ENCODE assay signal across 9 cellular contexts in the genomic region with DNA sequence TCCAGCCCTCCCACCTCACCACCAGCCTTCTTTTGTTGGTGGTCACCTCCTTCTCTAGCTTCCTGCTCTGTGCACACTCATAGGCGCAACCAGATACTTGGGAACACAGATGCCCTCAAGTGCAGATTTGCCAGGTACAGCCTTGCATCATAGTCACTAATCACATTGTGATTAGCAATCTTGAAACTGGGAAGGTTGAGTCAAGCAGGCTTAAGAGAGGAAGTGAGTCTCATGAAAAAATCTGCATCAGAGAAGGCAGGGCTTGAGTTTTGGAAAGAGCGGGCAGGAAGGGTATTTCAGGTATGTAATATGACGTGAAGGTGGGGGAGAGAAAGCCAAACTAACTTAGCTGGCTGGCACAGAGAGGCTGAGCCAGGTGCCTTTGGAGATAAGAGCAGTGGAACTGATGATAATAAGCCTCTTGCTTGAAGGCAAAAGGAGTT. TPM values are rescaled to one million over a fixed set of nuclear protein-coding genes. Genes with fewer than 3 reads are reported as not detected.
DNase-seq lines count a peak whose midpoint lies in the region; ATAC-seq and TF ChIP-seq lines count a peak whose summit lies in the region.
"Had no signal": no experiment of that assay in that cellular context is flagged by ENCODE, and none has a peak within 500 bp of the region (broad histone marks: within the 10 kb centered on the region; RNA-seq: fewer than 3 reads in every experiment).

No MANE protein-coding gene starts in this region.

- CTCF ChIA-PET in CD4-positive, alpha-beta T cell (lab: Charles Lee) = interaction anchor here (0.7 to 1.5 kb wide), 6 partner anchors 23 to 165 kb away, joined by 3 to 8 read pairs (median 4); a partner anchor contains a TSS

- intact Hi-C loops in CD4-positive, alpha-beta T cell (cut with DNase I, micrococcal nuclease) = loop anchor here in 1 of 2 experiments (5.0 kb wide), 2 partner anchors 38 to 42 kb away; a partner anchor contains a TSS
- intact Hi-C loops in esophagus muscularis mucosa (cut with DNase I) (no loop called here), thyroid gland (cut with DNase I) (no loop called here)

- H3K27ac ChIP-seq in CD4-positive, alpha-beta T cell (ENCODE audit: low read depth, low read length) = peak overlapping the region; percentile 54
- H3K27ac ChIP-seq in esophagus muscularis mucosa (replicated peaks in 1 of 4) (no peak overlapping the region), thyroid gland (no peak overlapping the region)

- no peak for TF ChIP-seq POLR2A in esophagus muscularis mucosa (IDR thresholded peaks at IDR 0.05; ENCODE audit: low read depth)
- TF ChIP-seq POLR2A in thyroid gland (IDR thresholded peaks at IDR 0.05) = no peak

- H3K4me1 ChIP-seq in esophagus muscularis mucosa (peaks cover 11 to 17% (median 13%) of the 10 kb centered on the region in 4 donors), thyroid gland (peaks cover 8 to 18% of the 10 kb centered on the region in 2 donors)

- POLR2A ChIA-PET in CD4-positive, alpha-beta T cell (lab: Charles Lee) = interaction anchor here (0.8 to 1.7 kb wide), 8 partner anchors 26 to 193 kb away, joined by 3 to 19 read pairs (median 3); a partner anchor contains a TSS

- no peaks in the 10 kb centered on the region for H3K27me3 ChIP-seq in CD4-positive, alpha-beta T cell (ENCODE audit: control insufficient read depth, insufficient read depth, low read length)
- H3K27me3 ChIP-seq in esophagus muscularis mucosa (no peaks in the 10 kb centered on the region), thyroid gland (no peaks in the 10 kb centered on the region)

- peaks cover 17% of the 10 kb centered on the region for H3K36me3 Mint-ChIP-seq in CD4-positive, alpha-beta T cell (ENCODE audit: low read depth)

- peak; percentile 31 for ATAC-seq in CD4-positive, alpha-beta T cell (ENCODE audit: poor library complexity)
- peak; percentile 37 for ATAC-seq in GM19455 (IDR thresholded peaks at IDR 0.05; ENCODE audit: unreplicated experiment)
- ATAC-seq in HG03565 (IDR thresholded peaks at IDR 0.05; ENCODE audit: unreplicated experiment) = peak; percentile 44
- ATAC-seq: right cardiac atrium had no signal

- 75% methylated on average over 3 of the region's 3 CpGs for WGBS in esophagus muscularis mucosa
- 89 to 92% methylated on average over 3 of the region's 3 CpGs for WGBS in thyroid gland, 2 donors

- peaks cover 60% of the 10 kb centered on the region for H3K4me1 Mint-ChIP-seq in CD4-positive, alpha-beta T cell (ENCODE audit: low read depth)

- H3K4me3 ChIP-seq in esophagus muscularis mucosa = no peak overlapping the region
- no peak overlapping the region for H3K4me3 ChIP-seq in thyroid gland (replicated peaks in 1 of 3)

- H3K36me3 ChIP-seq in esophagus muscularis mucosa (peaks cover 0 to 11% (median 6%) of the 10 kb centered on the region in 4 donors), thyroid gland (no peaks in the 10 kb centered on the region)

- H3K27ac Mint-ChIP-seq in CD4-positive, alpha-beta T cell = peak overlapping the region; percentile 97

- no peaks in the 10 kb centered on the region for H3K9me3 Mint-ChIP-seq in CD4-positive, alpha-beta T cell

- peak overlapping the region; percentile 1 for H3K4me3 Mint-ChIP-seq in CD4-positive, alpha-beta T cell

- no peak for TF ChIP-seq EP300 in esophagus muscularis mucosa (IDR thresholded peaks at IDR 0.05)

- no peak for TF ChIP-seq CTCF in CD4-positive, alpha-beta T cell (IDR thresholded peaks at IDR 0.05)
- no peak for TF ChIP-seq CTCF in esophagus muscularis mucosa (IDR thresholded peaks at IDR 0.05)
- TF ChIP-seq CTCF in thyroid gland (IDR thresholded peaks at IDR 0.05) = no peak

- peak in 3 of 10 experiments; percentile 13 to 43 (median 25) for DNase-seq in CD4-positive, alpha-beta T cell
- DNase-seq in activated CD4-positive, alpha-beta T cell treated with anti-CD3 and anti-CD28 coated beads, Interleukin-2, amount 50 U/mL, for 24 hours (ENCODE audit: low read depth in 1 of 2, low spot score in 1 of 2) = peak; percentile 21 to 73
- DNase-seq in medulla oblongata (ENCODE audit: extremely low spot score) = peak; percentile 86
- DNase-seq in amniotic stem cell (lab: John Stamatoyannopoulos, UW) = no peak
- DNase-seq in esophagus muscularis mucosa (ENCODE audit: extremely low spot score) = no peak
- DNase-seq in thyroid gland = no peak

- no peaks in the 10 kb centered on the region for H3K27me3 Mint-ChIP-seq in CD4-positive, alpha-beta T cell

- no peaks in the 10 kb centered on the region for H3K9me3 ChIP-seq in CD4-positive, alpha-beta T cell (ENCODE audit: control insufficient read depth, low read length)
- H3K9me3 ChIP-seq in esophagus muscularis mucosa = no peaks in the 10 kb centered on the region
- H3K9me3 ChIP-seq in thyroid gland = no peaks in the 10 kb centered on the region

RNA-seq across cellular contexts. Expression of a gene that starts 2.7 kb away (rescaled TPM):
- total RNA-seq in CD4-positive, alpha-beta T cell = 10 to 100 TPM; 52.3 to 55.2 TPM
- total RNA-seq in esophagus muscularis mucosa (10 to 100 TPM; 14.6 to 27.8 (median 20.3) TPM), thyroid gland (10 to 100 TPM; 29.8 to 44.8 (median 33.5) TPM)

RNA-seq across cellular contexts. Expression of a gene that starts 11.1 kb away (rescaled TPM):
- 1 to 10 TPM; 3.5 to 3.9 TPM for total RNA-seq in CD4-positive, alpha-beta T cell
- total RNA-seq in esophagus muscularis mucosa (1 to 10 TPM in 2 of 4 donors, under 1 TPM in 2; 0.52 to 3.3 (median 1.6) TPM), thyroid gland (1 to 10 TPM; 1.9 to 2.8 (median 2.0) TPM)

RNA-seq across cellular contexts. Expression of a gene that starts 25.5 kb away (rescaled TPM):
- total RNA-seq in CD4-positive, alpha-beta T cell = 10 to 100 TPM; 21.5 to 23.5 TPM
- total RNA-seq in esophagus muscularis mucosa (10 to 100 TPM; 13.9 to 22.4 (median 19.2) TPM), thyroid gland (10 to 100 TPM; 35.2 to 59.3 (median 38.3) TPM)

RNA-seq across cellular contexts. Expression of a gene that starts 25.5 kb away (rescaled TPM):
- 10 to 100 TPM; 25.9 to 27.5 TPM for total RNA-seq in CD4-positive, alpha-beta T cell
- total RNA-seq in esophagus muscularis mucosa = 10 to 100 TPM; 16.6 to 29.2 (median 21.6) TPM
- 10 to 100 TPM; 16.4 to 22.3 (median 20.7) TPM for total RNA-seq in thyroid gland

RNA-seq across cellular contexts. Expression of a gene that starts 31.7 kb away (rescaled TPM):
- 100 to 1,000 TPM; 110 to 113 TPM for total RNA-seq in CD4-positive, alpha-beta T cell
- 10 to 100 TPM; 49.4 to 89.0 (median 81.0) TPM for total RNA-seq in esophagus muscularis mucosa
- 100 to 1,000 TPM in 1 of 4 donors, 10 to 100 TPM in 3; 67.3 to 101 (median 71.6) TPM for total RNA-seq in thyroid gland

Comparison
In these comparisons a context has a peak if more than half of its experiments do, and no peak if none do; other contexts are left out.
1. DNase-seq: peak in activated CD4-positive, alpha-beta T cell treated with anti-CD3 and anti-CD28 coated beads, Interleukin-2, amount 50 U/mL, for 24 hours (2 of 2) and medulla oblongata (single experiment); none in amniotic stem cell (single experiment), esophagus muscularis mucosa (single experiment) and thyroid gland (0 of 2).
2. Peak in every context shown above with its lines, with median percentiles within 50 percentile points of each other: ATAC-seq.